In genomic region chr17:12386240-12386639, GRCh38 we compare ENCODE assay signal across 1 cellular context.
TF ChIP-seq lines count a peak whose summit lies in the region.

No MANE protein-coding gene starts in this region.

TF ChIP-seq in HepG2, 621 proteins besides CTCF, POLR2A, EP300 and RAD21 (continued from another document):
- TF ChIP-seq ZSCAN5A (CRISPR knock-in tag; IDR thresholded peaks at IDR 0.05; ENCODE audit: borderline replicate concordance) = no peak
- TF ChIP-seq, protein P1, sequence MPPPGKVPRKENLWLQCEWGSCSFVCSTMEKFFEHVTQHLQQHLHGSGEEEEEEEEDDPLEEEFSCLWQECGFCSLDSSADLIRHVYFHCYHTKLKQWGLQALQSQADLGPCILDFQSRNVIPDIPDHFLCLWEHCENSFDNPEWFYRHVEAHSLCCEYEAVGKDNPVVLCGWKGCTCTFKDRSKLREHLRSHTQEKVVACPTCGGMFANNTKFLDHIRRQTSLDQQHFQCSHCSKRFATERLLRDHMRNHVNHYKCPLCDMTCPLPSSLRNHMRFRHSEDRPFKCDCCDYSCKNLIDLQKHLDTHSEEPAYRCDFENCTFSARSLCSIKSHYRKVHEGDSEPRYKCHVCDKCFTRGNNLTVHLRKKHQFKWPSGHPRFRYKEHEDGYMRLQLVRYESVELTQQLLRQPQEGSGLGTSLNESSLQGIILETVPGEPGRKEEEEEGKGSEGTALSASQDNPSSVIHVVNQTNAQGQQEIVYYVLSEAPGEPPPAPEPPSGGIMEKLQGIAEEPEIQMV (CRISPR knock-in tag; IDR thresholded peaks at IDR 0.05; ENCODE audit: low read depth) = no peak
- TF ChIP-seq, protein P2, sequence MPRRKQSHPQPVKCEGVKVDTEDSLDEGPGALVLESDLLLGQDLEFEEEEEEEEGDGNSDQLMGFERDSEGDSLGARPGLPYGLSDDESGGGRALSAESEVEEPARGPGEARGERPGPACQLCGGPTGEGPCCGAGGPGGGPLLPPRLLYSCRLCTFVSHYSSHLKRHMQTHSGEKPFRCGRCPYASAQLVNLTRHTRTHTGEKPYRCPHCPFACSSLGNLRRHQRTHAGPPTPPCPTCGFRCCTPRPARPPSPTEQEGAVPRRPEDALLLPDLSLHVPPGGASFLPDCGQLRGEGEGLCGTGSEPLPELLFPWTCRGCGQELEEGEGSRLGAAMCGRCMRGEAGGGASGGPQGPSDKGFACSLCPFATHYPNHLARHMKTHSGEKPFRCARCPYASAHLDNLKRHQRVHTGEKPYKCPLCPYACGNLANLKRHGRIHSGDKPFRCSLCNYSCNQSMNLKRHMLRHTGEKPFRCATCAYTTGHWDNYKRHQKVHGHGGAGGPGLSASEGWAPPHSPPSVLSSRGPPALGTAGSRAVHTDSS (CRISPR knock-in tag; conservative IDR thresholded peaks at IDR 0.05) = no peak
- no peak for TF ChIP-seq NFYC (CRISPR knock-in tag; IDR thresholded peaks at IDR 0.05)
- TF ChIP-seq, protein P3, sequence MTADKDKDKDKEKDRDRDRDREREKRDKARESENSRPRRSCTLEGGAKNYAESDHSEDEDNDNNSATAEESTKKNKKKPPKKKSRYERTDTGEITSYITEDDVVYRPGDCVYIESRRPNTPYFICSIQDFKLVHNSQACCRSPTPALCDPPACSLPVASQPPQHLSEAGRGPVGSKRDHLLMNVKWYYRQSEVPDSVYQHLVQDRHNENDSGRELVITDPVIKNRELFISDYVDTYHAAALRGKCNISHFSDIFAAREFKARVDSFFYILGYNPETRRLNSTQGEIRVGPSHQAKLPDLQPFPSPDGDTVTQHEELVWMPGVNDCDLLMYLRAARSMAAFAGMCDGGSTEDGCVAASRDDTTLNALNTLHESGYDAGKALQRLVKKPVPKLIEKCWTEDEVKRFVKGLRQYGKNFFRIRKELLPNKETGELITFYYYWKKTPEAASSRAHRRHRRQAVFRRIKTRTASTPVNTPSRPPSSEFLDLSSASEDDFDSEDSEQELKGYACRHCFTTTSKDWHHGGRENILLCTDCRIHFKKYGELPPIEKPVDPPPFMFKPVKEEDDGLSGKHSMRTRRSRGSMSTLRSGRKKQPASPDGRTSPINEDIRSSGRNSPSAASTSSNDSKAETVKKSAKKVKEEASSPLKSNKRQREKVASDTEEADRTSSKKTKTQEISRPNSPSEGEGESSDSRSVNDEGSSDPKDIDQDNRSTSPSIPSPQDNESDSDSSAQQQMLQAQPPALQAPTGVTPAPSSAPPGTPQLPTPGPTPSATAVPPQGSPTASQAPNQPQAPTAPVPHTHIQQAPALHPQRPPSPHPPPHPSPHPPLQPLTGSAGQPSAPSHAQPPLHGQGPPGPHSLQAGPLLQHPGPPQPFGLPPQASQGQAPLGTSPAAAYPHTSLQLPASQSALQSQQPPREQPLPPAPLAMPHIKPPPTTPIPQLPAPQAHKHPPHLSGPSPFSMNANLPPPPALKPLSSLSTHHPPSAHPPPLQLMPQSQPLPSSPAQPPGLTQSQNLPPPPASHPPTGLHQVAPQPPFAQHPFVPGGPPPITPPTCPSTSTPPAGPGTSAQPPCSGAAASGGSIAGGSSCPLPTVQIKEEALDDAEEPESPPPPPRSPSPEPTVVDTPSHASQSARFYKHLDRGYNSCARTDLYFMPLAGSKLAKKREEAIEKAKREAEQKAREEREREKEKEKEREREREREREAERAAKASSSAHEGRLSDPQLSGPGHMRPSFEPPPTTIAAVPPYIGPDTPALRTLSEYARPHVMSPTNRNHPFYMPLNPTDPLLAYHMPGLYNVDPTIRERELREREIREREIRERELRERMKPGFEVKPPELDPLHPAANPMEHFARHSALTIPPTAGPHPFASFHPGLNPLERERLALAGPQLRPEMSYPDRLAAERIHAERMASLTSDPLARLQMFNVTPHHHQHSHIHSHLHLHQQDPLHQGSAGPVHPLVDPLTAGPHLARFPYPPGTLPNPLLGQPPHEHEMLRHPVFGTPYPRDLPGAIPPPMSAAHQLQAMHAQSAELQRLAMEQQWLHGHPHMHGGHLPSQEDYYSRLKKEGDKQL (CRISPR knock-in tag; IDR thresholded peaks at IDR 0.05; ENCODE audit: low read depth) = no peak
- TF ChIP-seq MAFF (IDR thresholded peaks at IDR 0.05; ENCODE audit: low read depth, low read length) = peak; percentile 90
- TF ChIP-seq SATB2 (CRISPR knock-in tag; IDR thresholded peaks at IDR 0.05) = no peak
- peak; percentile 89 to 95 for TF ChIP-seq MAFK (conservative IDR thresholded peaks at IDR 0.05 in 1 of 2, IDR thresholded peaks at IDR 0.05 in 1 of 2; ENCODE audit: low read length in 2 of 2)
- TF ChIP-seq ZNF776 (CRISPR knock-in tag; IDR thresholded peaks at IDR 0.05) = no peak
- no peak for TF ChIP-seq ZNF703 (CRISPR knock-in tag; IDR thresholded peaks at IDR 0.05; ENCODE audit: borderline replicate concordance)
